Comparison of ENCODE assay signal across 11 cellular contexts in the genomic region with DNA sequence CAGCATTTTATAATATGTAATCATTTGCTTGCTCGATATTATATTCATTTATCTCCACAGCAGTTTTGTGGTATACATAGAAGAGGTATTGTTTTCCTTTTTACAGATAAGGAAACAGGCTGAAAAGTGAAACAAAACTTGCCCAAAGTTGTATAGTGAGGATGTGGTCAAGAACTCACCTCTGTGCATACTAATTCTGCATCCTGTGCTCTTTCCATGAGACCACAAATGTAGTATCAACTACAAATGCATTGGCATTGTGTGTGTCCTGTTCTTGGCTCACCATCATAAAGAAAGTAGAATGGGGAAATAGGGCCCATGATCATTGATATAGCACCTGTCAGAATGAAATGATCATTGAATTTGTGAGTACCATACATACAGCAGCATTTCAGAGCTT.
DNase-seq lines count a peak whose midpoint lies in the region; ATAC-seq and TF ChIP-seq lines count a peak whose summit lies in the region.
"Had no signal": no experiment of that assay in that cellular context is flagged by ENCODE, and none has a peak within 500 bp of the region (broad histone marks: within the 10 kb centered on the region; RNA-seq: fewer than 3 reads in every experiment).

No MANE protein-coding gene starts in this region.

- peak; percentile 82 for ATAC-seq in CD4-positive, alpha-beta T cell (ENCODE audit: poor library complexity)
- ATAC-seq in GM19035 (IDR thresholded peaks at IDR 0.05; ENCODE audit: unreplicated experiment) (peak; percentile 89), HG02798 (IDR thresholded peaks at IDR 0.05; ENCODE audit: poor library complexity, unreplicated experiment) (peak; percentile 85), psoas muscle (no peak)

- H3K4me1 Mint-ChIP-seq in CD4-positive, alpha-beta T cell (ENCODE audit: low read depth) = peaks cover 26% of the 10 kb centered on the region

- H3K27ac Mint-ChIP-seq in CD4-positive, alpha-beta T cell = peak overlapping the region; percentile 32
- H3K27ac Mint-ChIP-seq: endodermal cell had no signal

- H3K4me3 Mint-ChIP-seq in CD4-positive, alpha-beta T cell = peak overlapping the region; percentile 26
- H3K4me3 Mint-ChIP-seq: endodermal cell had no signal

- H3K9me3 ChIP-seq in CD4-positive, alpha-beta T cell (ENCODE audit: control insufficient read depth, low read length) = peaks cover 14% of the 10 kb centered on the region
- H3K9me3 ChIP-seq in psoas muscle = peaks cover 5% of the 10 kb centered on the region

- H3K27me3 ChIP-seq in CD4-positive, alpha-beta T cell (ENCODE audit: control insufficient read depth, insufficient read depth, low read length) = no peaks in the 10 kb centered on the region
- no peaks in the 10 kb centered on the region for H3K27me3 ChIP-seq in psoas muscle (ENCODE audit: insufficient read depth in 3 of 3, low read length in 2 of 3)
- H3K27me3 ChIP-seq: BLaER1 had no signal

- no peak overlapping the region for H3K4me3 ChIP-seq in Jurkat, Clone E6-1 (ENCODE audit: low read length)
- H3K4me3 ChIP-seq in psoas muscle = no peak overlapping the region
- H3K4me3 ChIP-seq: BLaER1 had no signal

- CTCF ChIA-PET in CD4-positive, alpha-beta T cell (lab: Charles Lee) = no interaction called here

- intact Hi-C loops in CD4-positive, alpha-beta T cell (cut with DNase I, micrococcal nuclease) = no loop called here
- intact Hi-C loops in psoas muscle (cut with DNase I) = no loop called here

- POLR2A ChIA-PET in CD4-positive, alpha-beta T cell (lab: Charles Lee) = no interaction called here

- H3K4me1 ChIP-seq in psoas muscle = no peaks in the 10 kb centered on the region
- H3K4me1 ChIP-seq: BLaER1 had no signal

- no peak overlapping the region for H3K27ac ChIP-seq in CD4-positive, alpha-beta T cell (ENCODE audit: low read depth, low read length)
- H3K27ac ChIP-seq in psoas muscle = no peak overlapping the region
- H3K27ac ChIP-seq: BLaER1 had no signal

- no peaks in the 10 kb centered on the region for H3K36me3 Mint-ChIP-seq in CD4-positive, alpha-beta T cell (ENCODE audit: low read depth)

- 84 to 94% (median 87%) methylated on average over 1 of the region's 1 CpG for WGBS in psoas muscle, 3 donors

- TF ChIP-seq CTCF in CD4-positive, alpha-beta T cell (IDR thresholded peaks at IDR 0.05) = no peak
- TF ChIP-seq CTCF in psoas muscle (IDR thresholded peaks at IDR 0.05) = no peak

- DNase-seq in CD4-positive, alpha-beta T cell = no peak
- peak; percentile 87 for DNase-seq in Jurkat, Clone E6-1 (ENCODE audit: low read depth, low spot score)
- DNase-seq in SW480 (ENCODE audit: low spot score) (no peak), NCI-H510A (lab: John Stamatoyannopoulos, UW) (no peak), NCI-H146 (lab: John Stamatoyannopoulos, UW) (no peak), psoas muscle (no peak)
- DNase-seq: endodermal cell, SHP77 treated with DMSO at 0.1 percent for 48 hours had no signal

- H3K9me3 Mint-ChIP-seq in CD4-positive, alpha-beta T cell = peaks cover 3% of the 10 kb centered on the region

- H3K36me3 ChIP-seq in psoas muscle (ENCODE audit: insufficient read depth in 1 of 2, low read depth in 1 of 2) = no peaks in the 10 kb centered on the region
- H3K36me3 ChIP-seq: BLaER1 had no signal

- H3K27me3 Mint-ChIP-seq in CD4-positive, alpha-beta T cell = no peaks in the 10 kb centered on the region

Comparison
In these comparisons a context has a peak if more than half of its experiments do, and no peak if none do; other contexts are left out.
1. ATAC-seq: peak in CD4-positive, alpha-beta T cell (single experiment), GM19035 (single experiment) and HG02798 (single experiment); none in psoas muscle (0 of 4).